ENCODE assay signal across 7 cellular contexts in genomic region chr14:99792551-99793212, GRCh38. TPM values are rescaled to one million over a fixed set of nuclear protein-coding genes. Genes with fewer than 3 reads are reported as not detected.
DNase-seq lines count a peak whose midpoint lies in the region; ATAC-seq lines count a peak whose summit lies in the region.

No MANE protein-coding gene starts in this region.

- H3K4me3 ChIP-seq in H7 (ENCODE audit: insufficient read depth, low read depth, low read length) = peak overlapping the region; percentile 44

- H3K36me3 Mint-ChIP-seq in activated T-helper 17 cell treated with anti-CD3 and anti-CD28 coated beads, Interleukin-2, amount 50 U/mL, for 72 hours (ENCODE audit: low read depth) = no peaks in the 10 kb centered on the region

- intact Hi-C loops in left cardiac atrium (cut with DNase I) = loop anchor here (5.0 kb wide), 2 partner anchors 35 to 60 kb away; no protein-coding TSS in a partner anchor

- no peaks in the 10 kb centered on the region for H3K9me3 Mint-ChIP-seq in activated T-helper 17 cell treated with anti-CD3 and anti-CD28 coated beads, Interleukin-2, amount 50 U/mL, for 72 hours

- 0 out of 2 replicates have a peak, but pooled peaks cover 2% of the 10 kb centered on the region for H3K27me3 ChIP-seq in H7 (ENCODE audit: control insufficient read depth, insufficient read depth, low read length)

- H3K4me3 Mint-ChIP-seq in activated T-helper 17 cell treated with anti-CD3 and anti-CD28 coated beads, Interleukin-2, amount 50 U/mL, for 72 hours = peak overlapping the region; percentile 46

- H3K4me1 Mint-ChIP-seq in activated T-helper 17 cell treated with anti-CD3 and anti-CD28 coated beads, Interleukin-2, amount 50 U/mL, for 72 hours = peaks cover 4% of the 10 kb centered on the region

- DNase-seq in H7 (peak; percentile 71), left cardiac atrium (peak; percentile 44), retina (peak; percentile 73), germinal center (ENCODE audit: low spot score) (no peak)

- no peaks in the 10 kb centered on the region for H3K36me3 ChIP-seq in H7 (replicated peaks; ENCODE audit: control insufficient read depth, insufficient read depth, low read length)

- H3K27ac Mint-ChIP-seq in activated T-helper 17 cell treated with anti-CD3 and anti-CD28 coated beads, Interleukin-2, amount 50 U/mL, for 72 hours = peak overlapping the region; percentile 18

- no peak for ATAC-seq in activated T-helper 17 cell treated with anti-CD3 and anti-CD28 coated beads, Interleukin-2, amount 50 U/mL, for 72 hours (replicated peaks)
- ATAC-seq in left cardiac atrium (peak; percentile 31 to 32), GM19328 (IDR thresholded peaks at IDR 0.05; ENCODE audit: unreplicated experiment) (no peak), GM18870 (IDR thresholded peaks at IDR 0.05; ENCODE audit: unreplicated experiment) (no peak)

- peaks cover 4% of the 10 kb centered on the region for H3K27me3 Mint-ChIP-seq in activated T-helper 17 cell treated with anti-CD3 and anti-CD28 coated beads, Interleukin-2, amount 50 U/mL, for 72 hours

RNA-seq across cellular contexts. Expression of gene EML1, which starts 0.5 kb away (rescaled TPM):
- 19.1 and 22.8 TPM in 2 replicates for total RNA-seq in H7 (2014; rRNA removed; shearing (Covaris generic))
- total RNA-seq in activated T-helper 17 cell treated with anti-CD3 and anti-CD28 coated beads, Interleukin-2, amount 50 U/mL, for 72 hours = 1 to 10 TPM in 1 of 2 donors, under 1 TPM in 1; 0.54 to 3.6 TPM
- 10 to 100 TPM; 23.7 to 24.6 TPM for total RNA-seq in left cardiac atrium

Comparison
In these comparisons a context has a peak if more than half of its experiments do, and no peak if none do; other contexts are left out.
1. ATAC-seq: peak in left cardiac atrium (2 of 2); none in activated T-helper 17 cell treated with anti-CD3 and anti-CD28 coated beads, Interleukin-2, amount 50 U/mL, for 72 hours (single experiment), GM19328 (single experiment) and GM18870 (single experiment).